In genomic region chr18:79505465-79505864, GRCh38 we compare ENCODE assay signal across 8 cellular contexts.
DNase-seq lines count a peak whose midpoint lies in the region; ATAC-seq and TF ChIP-seq lines count a peak whose summit lies in the region.
"Not testable (repeated sequence)": the region's sequence is repeated elsewhere in the genome, so short reads cannot be mapped to it uniquely, and the experiment has no call there.

No MANE protein-coding gene starts in this region.

- H3K9me3 ChIP-seq in CD8-positive, alpha-beta T cell (ENCODE audit: low read length); heart right ventricle; muscle layer of colon (ENCODE audit: low read length); spleen; upper lobe of left lung: not testable (repeated sequence)

- not testable (repeated sequence) for H3K4me3 Mint-ChIP-seq in CD8-positive, alpha-beta T cell; T-helper 2 cell treated with Interferon-gamma antibody and Interleukin-4, amounts not matched to agents 5 μg/mL and 100 μg/mL, for 36 hours
- H3K4me3 Mint-ChIP-seq in activated T-cell treated with anti-CD3 and anti-CD28 coated beads, Interleukin-2, amount 50 U/mL, for 72 hours = peak overlapping the region; percentile 17 to 76
- peak overlapping the region; percentile 32 for H3K4me3 Mint-ChIP-seq in activated naive CD8-positive, alpha-beta T cell treated with anti-CD3 and anti-CD28 coated beads for 36 hours

- not testable (repeated sequence) for H3K27ac ChIP-seq in CD8-positive, alpha-beta T cell (ENCODE audit: low read depth, low read length)
- peak overlapping the region in 6 of 10 donors; percentile 89 to 98 (median 92) for H3K27ac ChIP-seq in heart right ventricle
- peak overlapping the region; percentile 97 for H3K27ac ChIP-seq in muscle layer of colon (ENCODE audit: low read depth, low read length)
- peak overlapping the region in 4 of 8 donors; percentile 86 to 90 (median 86) for H3K27ac ChIP-seq in spleen
- H3K27ac ChIP-seq in upper lobe of left lung = peak overlapping the region in 3 of 4 donors; percentile 81 to 93 (median 86)

- TF ChIP-seq CTCF in CD8-positive, alpha-beta T cell (IDR thresholded peaks at IDR 0.05); heart right ventricle (IDR thresholded peaks at IDR 0.05); spleen (IDR thresholded peaks at IDR 0.05 in 8 of 11, conservative IDR thresholded peaks at IDR 0.05 in 3 of 11); upper lobe of left lung (IDR thresholded peaks at IDR 0.05): not testable (repeated sequence)

- not testable (repeated sequence) for H3K36me3 ChIP-seq in CD8-positive, alpha-beta T cell (ENCODE audit: insufficient read depth, low read length); muscle layer of colon (ENCODE audit: insufficient read depth, low read length); upper lobe of left lung
- H3K36me3 ChIP-seq in heart right ventricle = peaks cover 0 to 14% (median 0%) of the 10 kb centered on the region in 9 donors
- peaks cover 0 to 24% (median 0%) of the 10 kb centered on the region in 6 donors for H3K36me3 ChIP-seq in spleen

- intact Hi-C loops in CD8-positive, alpha-beta T cell (cut with DNase I, micrococcal nuclease) = loop anchor here in 1 of 2 experiments (2.0 kb wide), 1 partner anchor 71 kb away; no protein-coding TSS in a partner anchor
- intact Hi-C loops in heart right ventricle (cut with DNase I) = loop anchor here in 3 of 10 donors (5.0 kb wide), 3 partner anchors 38 to 113 kb away; no protein-coding TSS in a partner anchor
- intact Hi-C loops in spleen (cut with DNase I; ENCODE audit: low total_unique reads) = not testable (repeated sequence)

- not testable (repeated sequence) for H3K9ac ChIP-seq in muscle layer of colon (ENCODE audit: low read length)

- H3K4me1 ChIP-seq in CD8-positive, alpha-beta T cell (ENCODE audit: insufficient read depth, low read length) = peaks cover 29% of the 10 kb centered on the region
- H3K4me1 ChIP-seq in heart right ventricle (peaks cover 13 to 41% (median 29%) of the 10 kb centered on the region in 9 donors), muscle layer of colon (ENCODE audit: insufficient read depth, low read length) (peaks cover 33% of the 10 kb centered on the region), spleen (peaks cover 31 to 64% (median 50%) of the 10 kb centered on the region in 6 donors), upper lobe of left lung (peaks cover 23 to 32% (median 27%) of the 10 kb centered on the region in 4 donors)

- H3K27me3 ChIP-seq in CD8-positive, alpha-beta T cell (ENCODE audit: insufficient read depth, low read length); heart right ventricle; muscle layer of colon (ENCODE audit: control insufficient read depth in 1 of 2, insufficient read depth in 2 of 2, low read length in 2 of 2); spleen (replicated peaks in 1 of 7); upper lobe of left lung: not testable (repeated sequence)

- TF ChIP-seq EP300 in upper lobe of left lung (IDR thresholded peaks at IDR 0.05) = not testable (repeated sequence)

- not testable (repeated sequence) for H3K9me3 Mint-ChIP-seq in CD8-positive, alpha-beta T cell; T-helper 2 cell treated with Interferon-gamma antibody and Interleukin-4, amounts not matched to agents 5 μg/mL and 100 μg/mL, for 36 hours; activated T-cell treated with anti-CD3 and anti-CD28 coated beads, Interleukin-2, amount 50 U/mL, for 72 hours; activated naive CD8-positive, alpha-beta T cell treated with anti-CD3 and anti-CD28 coated beads for 36 hours

- peaks cover 56% of the 10 kb centered on the region for H3K4me1 Mint-ChIP-seq in CD8-positive, alpha-beta T cell (ENCODE audit: low read depth)
- peaks cover 45% of the 10 kb centered on the region for H3K4me1 Mint-ChIP-seq in T-helper 2 cell treated with Interferon-gamma antibody and Interleukin-4, amounts not matched to agents 5 μg/mL and 100 μg/mL, for 36 hours (ENCODE audit: low read depth)
- H3K4me1 Mint-ChIP-seq in activated T-cell treated with anti-CD3 and anti-CD28 coated beads, Interleukin-2, amount 50 U/mL, for 72 hours (ENCODE audit: low read depth) = peaks cover 62% of the 10 kb centered on the region
- peaks cover 68% of the 10 kb centered on the region for H3K4me1 Mint-ChIP-seq in activated naive CD8-positive, alpha-beta T cell treated with anti-CD3 and anti-CD28 coated beads for 36 hours

- H3K36me3 Mint-ChIP-seq in CD8-positive, alpha-beta T cell = peaks cover 16% of the 10 kb centered on the region
- H3K36me3 Mint-ChIP-seq in T-helper 2 cell treated with Interferon-gamma antibody and Interleukin-4, amounts not matched to agents 5 μg/mL and 100 μg/mL, for 36 hours (ENCODE audit: low read depth) = peaks cover 22% of the 10 kb centered on the region
- H3K36me3 Mint-ChIP-seq in activated T-cell treated with anti-CD3 and anti-CD28 coated beads, Interleukin-2, amount 50 U/mL, for 72 hours (ENCODE audit: insufficient read depth in 2 of 2) = peaks cover 6 to 23% of the 10 kb centered on the region in 2 donors
- peaks cover 54% of the 10 kb centered on the region for H3K36me3 Mint-ChIP-seq in activated naive CD8-positive, alpha-beta T cell treated with anti-CD3 and anti-CD28 coated beads for 36 hours

- not testable (repeated sequence) for ATAC-seq in CD8-positive, alpha-beta T cell; activated T-cell treated with anti-CD3 and anti-CD28 coated beads, Interleukin-2, amount 50 U/mL, for 72 hours (replicated peaks in 1 of 2); heart right ventricle; upper lobe of left lung (ENCODE audit: low FRiP score in 2 of 2)

- not testable (repeated sequence) for H3K27me3 Mint-ChIP-seq in CD8-positive, alpha-beta T cell (ENCODE audit: low read depth); T-helper 2 cell treated with Interferon-gamma antibody and Interleukin-4, amounts not matched to agents 5 μg/mL and 100 μg/mL, for 36 hours (ENCODE audit: low read depth); activated T-cell treated with anti-CD3 and anti-CD28 coated beads, Interleukin-2, amount 50 U/mL, for 72 hours (ENCODE audit: low read depth); activated naive CD8-positive, alpha-beta T cell treated with anti-CD3 and anti-CD28 coated beads for 36 hours

- 93 to 94% methylated on average over 3 of the region's 3 CpGs for WGBS in heart right ventricle, 2 donors
- 72 to 87% (median 85%) methylated on average over 3 of the region's 3 CpGs for WGBS in spleen, 5 donors
- WGBS in upper lobe of left lung, 2 donors = 70 to 87% methylated on average over 3 of the region's 3 CpGs

- DNase-seq in CD8-positive, alpha-beta T cell; T-helper 2 cell treated with Interferon-gamma antibody and Interleukin-4, amounts not matched to agents 5 μg/mL and 100 μg/mL, for 36 hours (ENCODE audit: low spot score); activated T-cell treated with anti-CD3 and anti-CD28 coated beads, Interleukin-2, amount 50 U/mL, for 72 hours; heart right ventricle: not testable (repeated sequence)
- DNase-seq in activated naive CD8-positive, alpha-beta T cell treated with anti-CD3 and anti-CD28 coated beads for 36 hours = peak; percentile 0
- peak; percentile 49 for DNase-seq in spleen
- DNase-seq in upper lobe of left lung = peak in 1 of 2 donors; percentile 2

- H3K4me3 ChIP-seq in CD8-positive, alpha-beta T cell (ENCODE audit: low read depth, low read length); heart right ventricle; muscle layer of colon (ENCODE audit: low read depth in 1 of 2, low read length in 2 of 2); spleen; upper lobe of left lung: not testable (repeated sequence)

- POLR2A ChIA-PET in CD8-positive, alpha-beta T cell (lab: Charles Lee) = not testable (repeated sequence)

- peak overlapping the region; percentile 92 for H3K27ac Mint-ChIP-seq in CD8-positive, alpha-beta T cell
- H3K27ac Mint-ChIP-seq in T-helper 2 cell treated with Interferon-gamma antibody and Interleukin-4, amounts not matched to agents 5 μg/mL and 100 μg/mL, for 36 hours = peak overlapping the region; percentile 72
- H3K27ac Mint-ChIP-seq in activated T-cell treated with anti-CD3 and anti-CD28 coated beads, Interleukin-2, amount 50 U/mL, for 72 hours = peak overlapping the region; percentile 22
- peak overlapping the region; percentile 91 for H3K27ac Mint-ChIP-seq in activated naive CD8-positive, alpha-beta T cell treated with anti-CD3 and anti-CD28 coated beads for 36 hours

- CTCF ChIA-PET in CD8-positive, alpha-beta T cell (lab: Charles Lee) = not testable (repeated sequence)

- not testable (repeated sequence) for TF ChIP-seq POLR2A in spleen (IDR thresholded peaks at IDR 0.05); upper lobe of left lung (IDR thresholded peaks at IDR 0.05)

Comparison
In these comparisons a context has a peak if more than half of its experiments do, and no peak if none do; other contexts are left out.
1. H3K27ac Mint-ChIP-seq: peak in every context shown above with its lines; median percentile 92 in CD8-positive, alpha-beta T cell; 91 in activated naive CD8-positive, alpha-beta T cell treated with anti-CD3 and anti-CD28 coated beads for 36 hours; 72 in T-helper 2 cell treated with Interferon-gamma antibody and Interleukin-4, amounts not matched to agents 5 μg/mL and 100 μg/mL, for 36 hours; 22 in activated T-cell treated with anti-CD3 and anti-CD28 coated beads, Interleukin-2, amount 50 U/mL, for 72 hours.